ENCODE assay signal across 1 cellular context in genomic region chr4:7999279-7999678, GRCh38.
TF ChIP-seq lines count a peak whose summit lies in the region.

No MANE protein-coding gene starts in this region.

TF ChIP-seq in HepG2, 621 proteins besides CTCF, POLR2A, EP300 and RAD21:
- TF ChIP-seq ZNF629 (CRISPR knock-in tag; conservative IDR thresholded peaks at IDR 0.05) (peak; percentile 88), GATA4 (IDR thresholded peaks at IDR 0.05; ENCODE audit: borderline replicate concordance, low read depth) (no peak), HDAC6 (IDR thresholded peaks at IDR 0.05; ENCODE audit: low read depth, low read length) (no peak), ZNF142 (CRISPR knock-in tag; IDR thresholded peaks at IDR 0.05) (no peak), ZNF160 (CRISPR knock-in tag; IDR thresholded peaks at IDR 0.05) (no peak), SP4 (CRISPR knock-in tag; IDR thresholded peaks at IDR 0.05) (no peak)
